ENCODE assay signal across 17 cellular contexts in genomic region chr12:64016521-64016920, GRCh38.
DNase-seq lines count a peak whose midpoint lies in the region; ATAC-seq and TF ChIP-seq lines count a peak whose summit lies in the region.
"Had no signal": no experiment of that assay in that cellular context is flagged by ENCODE, and none has a peak within 500 bp of the region (broad histone marks: within the 10 kb centered on the region; RNA-seq: fewer than 3 reads in every experiment).

No MANE protein-coding gene starts in this region.

- H3K56ac ChIP-seq in IMR-90 (ENCODE audit: extremely low read depth, insufficient read depth, low read length): no peak overlapping the region

- H3K27ac Mint-ChIP-seq in nephron progenitor cell: peak overlapping the region; percentile 27
- no peak overlapping the region for H3K27ac Mint-ChIP-seq in progenitor cell of endocrine pancreas
- H3K27ac Mint-ChIP-seq: B cell; CD4-positive, alpha-beta T cell; CD8-positive, alpha-beta T cell had no signal

- no peak overlapping the region for H4K91ac ChIP-seq in IMR-90 (ENCODE audit: insufficient read depth, low read depth, low read length)

- H3K4me1 ChIP-seq in IMR-90 (ENCODE audit: control insufficient read depth, insufficient read depth, low read length): peaks cover 3% of the 10 kb centered on the region
- H3K4me1 ChIP-seq: BLaER1 treated with 17β-estradiol and CSF1 and Interleukin-3, amounts not matched to agents 10 nM and 100 nM had no signal

- H3K36me3 Mint-ChIP-seq in nephron progenitor cell (ENCODE audit: low read depth) (no peaks in the 10 kb centered on the region), progenitor cell of endocrine pancreas (ENCODE audit: insufficient read depth) (no peaks in the 10 kb centered on the region)
- H3K36me3 Mint-ChIP-seq: CD8-positive, alpha-beta T cell had no signal

- no peak overlapping the region for H3K14ac ChIP-seq in IMR-90 (replicated peaks; ENCODE audit: low read depth, low read length)

- POLR2A ChIA-PET in IMR-90 (lab: Charles Lee; ENCODE audit: unreplicated experiment): no interaction called here

- H3K23ac ChIP-seq in IMR-90 (ENCODE audit: low read depth, low read length): no peak overlapping the region

- dilution Hi-C loops in IMR-90 (cut with HindIII; ENCODE audit: low sequenced_read_pairs, unreplicated experiment): no loop called here

- peaks cover 13% of the 10 kb centered on the region for H3K36me3 ChIP-seq in IMR-90 (ENCODE audit: control insufficient read depth, insufficient read depth, low read length)
- H3K36me3 ChIP-seq: BLaER1 treated with 17β-estradiol and CSF1 and Interleukin-3, amounts not matched to agents 10 nM and 100 nM had no signal

- no peak overlapping the region for H2BK120ac ChIP-seq in IMR-90 (ENCODE audit: low read depth, low read length)

- H3K27ac ChIP-seq in IMR-90 (ENCODE audit: insufficient read depth, low read length): no peak overlapping the region
- H3K27ac ChIP-seq: 22Rv1; A549; BLaER1 treated with 17β-estradiol and CSF1 and Interleukin-3, amounts not matched to agents 10 nM and 100 nM; C4-2B had no signal

- H4K5ac ChIP-seq in IMR-90 (ENCODE audit: low read depth, low read length): peak overlapping the region; percentile 25; the same call in 1 of the 2 replicates

- H2BK15ac ChIP-seq in IMR-90 (ENCODE audit: low read depth, low read length): no peak overlapping the region

- H3K9ac ChIP-seq in IMR-90 (ENCODE audit: low read depth, low read length): no peak overlapping the region
- H3K9ac ChIP-seq: BLaER1 treated with 17β-estradiol and CSF1 and Interleukin-3, amounts not matched to agents 10 nM and 100 nM had no signal

- no peak for ATAC-seq in IMR-90 (ENCODE audit: low read depth)
- ATAC-seq in GM19463 (IDR thresholded peaks at IDR 0.05; ENCODE audit: unreplicated experiment): no peak
- ATAC-seq: A549; CD8-positive, alpha-beta T cell had no signal

- no peak overlapping the region for H2AK9ac ChIP-seq in IMR-90 (replicated peaks; ENCODE audit: low read depth, low read length, poor library complexity)

- no peak overlapping the region for H2AK5ac ChIP-seq in IMR-90 (ENCODE audit: low read depth, low read length)

- H3K4me2 ChIP-seq in IMR-90 (ENCODE audit: low read depth, low read length): no peak overlapping the region
- H3K4me2 ChIP-seq: A549; BLaER1 treated with 17β-estradiol and CSF1 and Interleukin-3, amounts not matched to agents 10 nM and 100 nM had no signal

- no peak overlapping the region for H3K18ac ChIP-seq in IMR-90 (ENCODE audit: low read depth, low read length)

- no CpG with 5 or more reads among the region's 5 CpGs for WGBS in IMR-90 (ENCODE audit: extremely low coverage in 2 of 2, insufficient read length in 1 of 2), 2 experiments

- no peak overlapping the region for H2AFZ ChIP-seq in IMR-90 (replicated peaks; ENCODE audit: low read length, poor library complexity)

- H3K27me3 Mint-ChIP-seq in nephron progenitor cell (ENCODE audit: low read depth, poor library complexity): no peaks in the 10 kb centered on the region
- no peaks in the 10 kb centered on the region for H3K27me3 Mint-ChIP-seq in progenitor cell of endocrine pancreas
- H3K27me3 Mint-ChIP-seq: B cell; CD4-positive, alpha-beta T cell had no signal

- TF ChIP-seq POLR2A in IMR-90 (IDR thresholded peaks at IDR 0.05; ENCODE audit: low read depth, low read length): no peak

- peaks cover 7% of the 10 kb centered on the region for H3K9me1 ChIP-seq in IMR-90 (ENCODE audit: insufficient read depth, low read length)

- H3K4me1 Mint-ChIP-seq in nephron progenitor cell: peaks cover 10% of the 10 kb centered on the region
- peaks cover 8% of the 10 kb centered on the region for H3K4me1 Mint-ChIP-seq in progenitor cell of endocrine pancreas (ENCODE audit: low read depth)
- H3K4me1 Mint-ChIP-seq: B cell had no signal

- H4K20me1 ChIP-seq in IMR-90 (ENCODE audit: insufficient read depth, low read length): no peaks in the 10 kb centered on the region
- H4K20me1 ChIP-seq: BLaER1 treated with 17β-estradiol and CSF1 and Interleukin-3, amounts not matched to agents 10 nM and 100 nM had no signal

- TF ChIP-seq CTCF in IMR-90 (conservative IDR thresholded peaks at IDR 0.05; ENCODE audit: low read depth, low read length): no peak
- TF ChIP-seq CTCF in nephron progenitor cell (IDR thresholded peaks at IDR 0.05): no peak
- no peak for TF ChIP-seq CTCF in progenitor cell of endocrine pancreas (IDR thresholded peaks at IDR 0.05; ENCODE audit: unreplicated experiment)

- intact Hi-C loops in IMR-90 (cut with micrococcal nuclease): loop anchor here (10.0 kb wide), 1 partner anchor 168 kb away; no protein-coding TSS in a partner anchor

- no TSS peak for BruUV-seq in IMR-90 (replicated peaks; lab: Mats Ljungman, UMichigan)

- H3K4me3 Mint-ChIP-seq in nephron progenitor cell (no peak overlapping the region), progenitor cell of endocrine pancreas (ENCODE audit: low read depth) (no peak overlapping the region)
- H3K4me3 Mint-ChIP-seq: B cell; CD4-positive, alpha-beta T cell; CD8-positive, alpha-beta T cell had no signal

- H2BK20ac ChIP-seq in IMR-90 (ENCODE audit: low read depth, low read length): no peak overlapping the region

- H4K8ac ChIP-seq in IMR-90 (ENCODE audit: low read depth in 2 of 2, low read length in 2 of 2): no peak overlapping the region

- H2BK5ac ChIP-seq in IMR-90 (ENCODE audit: low read depth, low read length, poor library complexity, severe bottlenecking): no peak overlapping the region

- H3K4me3 ChIP-seq in IMR-90 (ENCODE audit: insufficient read depth, low read depth, low read length): no peak overlapping the region
- H3K4me3 ChIP-seq: A549; BLaER1 treated with 17β-estradiol and CSF1 and Interleukin-3, amounts not matched to agents 10 nM and 100 nM had no signal

- no peak for TF ChIP-seq RAD21 in IMR-90 (IDR thresholded peaks at IDR 0.05; ENCODE audit: low read length)

- no peaks in the 10 kb centered on the region for H3K27me3 ChIP-seq in IMR-90 (ENCODE audit: control insufficient read depth, insufficient read depth, low read length)
- H3K27me3 ChIP-seq: BLaER1 treated with 17β-estradiol and CSF1 and Interleukin-3, amounts not matched to agents 10 nM and 100 nM had no signal

- no peaks in the 10 kb centered on the region for H3K9me3 Mint-ChIP-seq in nephron progenitor cell
- no peaks in the 10 kb centered on the region for H3K9me3 Mint-ChIP-seq in progenitor cell of endocrine pancreas (ENCODE audit: low read depth)
- H3K9me3 Mint-ChIP-seq: CD4-positive, alpha-beta T cell; CD8-positive, alpha-beta T cell had no signal

- peak; percentile 36 for DNase-seq in DMS79 (lab: John Stamatoyannopoulos, UW)
- DNase-seq in IMR-90: no peak
- no peak for DNase-seq in nephron progenitor cell
- DNase-seq in progenitor cell of endocrine pancreas (ENCODE audit: low spot score, unreplicated experiment): no peak
- DNase-seq in activated CD4-positive, alpha-beta T cell treated with anti-CD3 and anti-CD28 coated beads for 1 hour: no peak
- DNase-seq: AML-193; Caco-2; Calu3; CD4-positive, alpha-beta T cell; CD8-positive, alpha-beta T cell; GF-D8 had no signal

- peaks cover 40 to 66% of the 10 kb centered on the region in 2 experiments for H3K79me1 ChIP-seq in IMR-90 (ENCODE audit: low read depth in 1 of 2, low read length in 2 of 2)

- CTCF ChIA-PET in IMR-90 (lab: Yijun Ruan, JAX): interaction anchor here (1.4 kb wide), 1 partner anchor 10 kb away, joined by 4 read pairs; no protein-coding TSS in a partner anchor

- H3K9me3 ChIP-seq in IMR-90 (ENCODE audit: control insufficient read depth, insufficient read depth, low read length): no peaks in the 10 kb centered on the region
- H3K9me3 ChIP-seq: A549; BLaER1 treated with 17β-estradiol and CSF1 and Interleukin-3, amounts not matched to agents 10 nM and 100 nM; Caco-2 had no signal

- in situ Hi-C loops in IMR-90 (cut with MboI; ENCODE audit: low sequenced_read_pairs): no loop called here

- no peak overlapping the region for H3K4ac ChIP-seq in IMR-90 (ENCODE audit: low read depth, low read length)

TF ChIP-seq in IMR-90, 13 proteins besides CTCF, POLR2A, EP300 and RAD21:
- TF ChIP-seq SMC3 (IDR thresholded peaks at IDR 0.05; ENCODE audit: low read depth, low read length) (no peak), CHD1 (IDR thresholded peaks at IDR 0.05; ENCODE audit: low read depth, low read length) (no peak), CEBPB (IDR thresholded peaks at IDR 0.05; ENCODE audit: low read depth, low read length) (no peak), USF2 (IDR thresholded peaks at IDR 0.05; ENCODE audit: low read depth, low read length) (no peak), MAZ (IDR thresholded peaks at IDR 0.05; ENCODE audit: borderline replicate concordance, low read depth, low read length) (no peak), NFE2L2 (IDR thresholded peaks at IDR 0.05; ENCODE audit: low read depth, low read length) (no peak), MAFK (IDR thresholded peaks at IDR 0.05; ENCODE audit: low read depth, low read length) (no peak), RFX5 (IDR thresholded peaks at IDR 0.05; ENCODE audit: low read depth, low read length) (no peak), ELK1 (IDR thresholded peaks at IDR 0.05; ENCODE audit: borderline replicate concordance, low read depth, low read length) (no peak), MXI1 (IDR thresholded peaks at IDR 0.05; ENCODE audit: borderline replicate concordance, low read depth, low read length) (no peak), RCOR1 (IDR thresholded peaks at IDR 0.05; ENCODE audit: insufficient replicate concordance, low read length) (no peak), FOS (IDR thresholded peaks at IDR 0.05; ENCODE audit: low read depth, low read length) (no peak), BHLHE40 (IDR thresholded peaks at IDR 0.05; ENCODE audit: low read depth, low read length) (no peak)
